ENCODE assay signal across 26 cellular contexts in genomic region chr1:4961935-4962645, GRCh38.
DNase-seq lines count a peak whose midpoint lies in the region; ATAC-seq, FAIRE-seq and TF ChIP-seq lines count a peak whose summit lies in the region.
"Had no signal": no experiment of that assay in that cellular context is flagged by ENCODE, and none has a peak within 500 bp of the region (broad histone marks: within the 10 kb centered on the region; RNA-seq: fewer than 3 reads in every experiment).

No MANE protein-coding gene starts in this region.

- peaks cover 26 to 40% of the 10 kb centered on the region in 2 experiments for H3K4me1 Mint-ChIP-seq in H9
- H3K4me1 Mint-ChIP-seq: CD14-positive monocyte; CD4-positive, alpha-beta memory T cell; CD4-positive, CD25-positive, alpha-beta regulatory T cell; CD8-positive, alpha-beta memory T cell had no signal

- no peak for FAIRE-seq in H1 (lab: Jason Lieb, UNC)
- FAIRE-seq: A204.1, GM12878, GM12892, GM18507 had no signal

- H4K20me1 ChIP-seq in H1 (replicated peaks in 1 of 2; ENCODE audit: control insufficient read depth in 1 of 2, insufficient read depth in 2 of 2, low read length in 2 of 2) (no peaks in the 10 kb centered on the region), H9 (ENCODE audit: control insufficient read depth, insufficient read depth, insufficient read length) (no peaks in the 10 kb centered on the region)
- H4K20me1 ChIP-seq: BLaER1 had no signal

- H4K8ac ChIP-seq in H1 (ENCODE audit: extremely low read depth, insufficient read depth, low read length) (peak overlapping the region; percentile 26; the same call in 1 of the 2 replicates), H9 (replicated peaks; ENCODE audit: insufficient read length, low read depth, low read length) (no peak overlapping the region)

- POLR2A ChIA-PET in H1 (lab: Charles Lee; ENCODE audit: partially characterized antibody): no interaction called here

- H3K4ac ChIP-seq in H1 (replicated peaks; ENCODE audit: insufficient read length, low read depth, low read length) (no peak overlapping the region), H9 (ENCODE audit: low read depth, low read length) (no peak overlapping the region)

- H2BK12ac ChIP-seq in H1 (ENCODE audit: low read depth, low read length) (no peak overlapping the region), H9 (ENCODE audit: insufficient read length, low read depth, low read length) (no peak overlapping the region)

- no peak for TF ChIP-seq POLR2A in H1 (IDR thresholded peaks at IDR 0.05; ENCODE audit: control extremely low read depth in 1 of 2, low read depth in 2 of 2, low read length in 2 of 2)

- H4K91ac ChIP-seq in H1 (replicated peaks; ENCODE audit: insufficient read length, low read length): no peak overlapping the region
- H4K91ac ChIP-seq in H9 (ENCODE audit: insufficient read length, low read depth, low read length): no peak overlapping the region

- peaks cover 2 to 6% (median 3%) of the 10 kb centered on the region in 4 experiments; a peak in 4 of 7 replicates for H3K4me1 ChIP-seq in H1 (replicated peaks in 1 of 4; ENCODE audit: control insufficient read depth in 3 of 4, insufficient read depth in 4 of 4, low read length in 3 of 4)
- H3K4me1 ChIP-seq in SJCRH30: no peaks in the 10 kb centered on the region
- H3K4me1 ChIP-seq in H9 (ENCODE audit: insufficient read depth, low read length): peaks cover 3% of the 10 kb centered on the region; the same call in 1 of the 2 replicates
- H3K4me1 ChIP-seq: BE2C, BLaER1 had no signal

- TF ChIP-seq EP300 in H1 (IDR thresholded peaks at IDR 0.05; ENCODE audit: borderline replicate concordance in 1 of 2, low read depth in 2 of 2, low read length in 2 of 2): no peak

- H3K79me1 ChIP-seq in H1 (ENCODE audit: low read depth, low read length) (no peaks in the 10 kb centered on the region), H9 (ENCODE audit: insufficient read depth, low read depth, low read length, poor library complexity, severe bottlenecking) (no peaks in the 10 kb centered on the region)

- no peak overlapping the region for H4K5ac ChIP-seq in H1 (ENCODE audit: insufficient read length, low read depth, low read length)
- H4K5ac ChIP-seq in H9 (ENCODE audit: insufficient read length, low read depth, low read length): no peak overlapping the region

- no peaks in the 10 kb centered on the region for H3K27me3 ChIP-seq in H1 (replicated peaks in 1 of 4; ENCODE audit: control insufficient read depth in 3 of 4, extremely low read depth in 1 of 4, insufficient read depth in 3 of 4, low read length in 3 of 4)
- H3K27me3 ChIP-seq in SJCRH30: peaks cover 2% of the 10 kb centered on the region
- H3K27me3 ChIP-seq in H9 (ENCODE audit: insufficient read depth, low read length): no peaks in the 10 kb centered on the region
- H3K27me3 ChIP-seq: BE2C, BLaER1 had no signal

- TF ChIP-seq CTCF in H1 (IDR thresholded peaks at IDR 0.05; ENCODE audit: control extremely low read depth in 1 of 3, insufficient read depth in 1 of 3, low read depth in 1 of 3, low read length in 3 of 3) (no peak), H9 (conservative IDR thresholded peaks at IDR 0.05) (no peak)

- 91% methylated on average over 8 of the region's 8 CpGs; no CpG with 5 or more reads in 1 of the 2 experiments for WGBS in H1 (ENCODE audit: extremely low coverage in 1 of 2, insufficient coverage in 1 of 2, insufficient read length in 1 of 2, insufficient replicate concordance in 2 of 2, low coverage in 1 of 2, low lambda C conversion rate in 2 of 2, missing lambda C conversion rate in 1 of 2), 2 experiments
- no CpG with 5 or more reads among the region's 8 CpGs for WGBS in H9 (ENCODE audit: extremely low coverage, insufficient read length, low lambda C conversion rate)

- no peak overlapping the region for H2BK5ac ChIP-seq in H1 (ENCODE audit: low read depth, low read length)
- no peak overlapping the region for H2BK5ac ChIP-seq in H9 (ENCODE audit: insufficient read length, low read length)

- H3K4me2 ChIP-seq in H1 (ENCODE audit: insufficient read depth in 1 of 2, low read depth in 2 of 2, low read length in 2 of 2) (no peak overlapping the region), H9 (ENCODE audit: insufficient read depth, insufficient read length, low read length) (no peak overlapping the region)
- H3K4me2 ChIP-seq: BLaER1 had no signal

- no peak overlapping the region for H3K4me3 Mint-ChIP-seq in H9
- H3K4me3 Mint-ChIP-seq: CD14-positive monocyte; CD4-positive, alpha-beta memory T cell; CD4-positive, CD25-positive, alpha-beta regulatory T cell; CD8-positive, alpha-beta memory T cell had no signal

- peaks cover 0 to 2% of the 10 kb centered on the region in 2 experiments; a peak in 2 of 5 replicates for H3K9me3 Mint-ChIP-seq in H9
- H3K9me3 Mint-ChIP-seq: CD4-positive, alpha-beta memory T cell had no signal

- H3K9ac ChIP-seq in H1 (replicated peaks in 1 of 4; ENCODE audit: extremely low read depth in 1 of 4, low read depth in 3 of 4, low read length in 3 of 4) (no peak overlapping the region), H9 (ENCODE audit: extremely low read depth, insufficient read length, low read length) (no peak overlapping the region)
- H3K9ac ChIP-seq: BLaER1 had no signal

- H3K4me3 ChIP-seq in H1 (ENCODE audit: extremely low read depth in 1 of 4, insufficient read depth in 2 of 4, low read depth in 3 of 4, low read length in 4 of 4) (no peak overlapping the region), SJCRH30 (no peak overlapping the region)
- H3K4me3 ChIP-seq: BLaER1, GM12878 had no signal

- H2BK15ac ChIP-seq in H1 (ENCODE audit: low read length) (peak overlapping the region; percentile 68; the same call in 1 of the 2 replicates), H9 (ENCODE audit: low read depth, low read length) (no peak overlapping the region)

- H3T11ph ChIP-seq in H9 (ENCODE audit: low read length): no peak overlapping the region

- H3K56ac ChIP-seq in H1 (replicated peaks; ENCODE audit: insufficient read length, low read depth, low read length) (no peak overlapping the region), H9 (ENCODE audit: insufficient read length, low read depth, low read length) (no peak overlapping the region)

- H2AFZ ChIP-seq in H1 (ENCODE audit: low read length) (no peak overlapping the region), H9 (ENCODE audit: low read length) (no peak overlapping the region)

- H3K27ac ChIP-seq in H1 (ENCODE audit: low read depth, low read length) (no peak overlapping the region), SJCRH30 (no peak overlapping the region), H9 (ENCODE audit: insufficient read length, low read depth, low read length) (no peak overlapping the region)
- H3K27ac ChIP-seq: BLaER1 had no signal

- H3K14ac ChIP-seq in H1 (ENCODE audit: insufficient read length) (no peak overlapping the region), H9 (ENCODE audit: insufficient read depth, low read length) (no peak overlapping the region)

- H2AK5ac ChIP-seq in H1 (ENCODE audit: low read depth, low read length) (no peak overlapping the region), H9 (ENCODE audit: insufficient read length, low read length) (no peak overlapping the region)

- H3K36me3 ChIP-seq in H1 (ENCODE audit: control insufficient read depth in 2 of 4, insufficient read depth in 4 of 4, low read length in 3 of 4) (no peaks in the 10 kb centered on the region), SJCRH30 (no peaks in the 10 kb centered on the region)
- H3K36me3 ChIP-seq: BE2C, BLaER1 had no signal

- H3K18ac ChIP-seq in H1 (ENCODE audit: extremely low read depth, low read length): no peak overlapping the region
- H3K18ac ChIP-seq in H9 (ENCODE audit: insufficient read length, low read depth, low read length): no peak overlapping the region

- H3K9me3 ChIP-seq in H1 (ENCODE audit: insufficient read depth in 2 of 2, low read depth in 1 of 2, low read length in 1 of 2): no peaks in the 10 kb centered on the region
- H3K9me3 ChIP-seq in SJCRH30 (replicated peaks): no peaks in the 10 kb centered on the region
- H3K9me3 ChIP-seq in H9 (ENCODE audit: control insufficient read depth, low read depth, low read length): no peaks in the 10 kb centered on the region
- H3K9me3 ChIP-seq: BE2C, BLaER1 had no signal

- H2BK20ac ChIP-seq in H1 (ENCODE audit: low read length) (no peak overlapping the region), H9 (ENCODE audit: low read depth, low read length, poor library complexity, severe bottlenecking) (no peak overlapping the region)

- TF ChIP-seq RAD21 in H1 (IDR thresholded peaks at IDR 0.05 in 1 of 2, conservative IDR thresholded peaks at IDR 0.05 in 1 of 2; ENCODE audit: low read depth in 2 of 2, low read length in 2 of 2): no peak

- H3K27me3 Mint-ChIP-seq in H9 (ENCODE audit: low read depth): peaks cover 26% of the 10 kb centered on the region

- H3K23ac ChIP-seq in H1 (ENCODE audit: insufficient read length): no peak overlapping the region
- no peak overlapping the region for H3K23ac ChIP-seq in H9 (ENCODE audit: insufficient read length, low read depth, low read length)

- H3K23me2 ChIP-seq in H1 (ENCODE audit: low read depth, low read length) (no peaks in the 10 kb centered on the region), H9 (ENCODE audit: insufficient read length, low read depth, low read length, poor library complexity, severe bottlenecking) (no peaks in the 10 kb centered on the region)

- no peak overlapping the region for H2BK120ac ChIP-seq in H1 (replicated peaks; ENCODE audit: low read depth, low read length)
- no peak overlapping the region for H2BK120ac ChIP-seq in H9 (ENCODE audit: low read depth, low read length, poor library complexity, severe bottlenecking)

- no peaks in the 10 kb centered on the region for H3K36me3 Mint-ChIP-seq in H9 (ENCODE audit: insufficient read depth in 1 of 3, low read depth in 3 of 3)
- H3K36me3 Mint-ChIP-seq: CD14-positive monocyte; CD4-positive, alpha-beta memory T cell; CD4-positive, CD25-positive, alpha-beta regulatory T cell; CD8-positive, alpha-beta memory T cell had no signal

- no peak for ATAC-seq in GM19395 (IDR thresholded peaks at IDR 0.05; ENCODE audit: unreplicated experiment)
- ATAC-seq: GM12878 had no signal

- no peaks in the 10 kb centered on the region for H3K79me2 ChIP-seq in H1 (ENCODE audit: control insufficient read depth in 1 of 2, insufficient read depth in 2 of 2, low read length in 2 of 2)
- no peaks in the 10 kb centered on the region for H3K79me2 ChIP-seq in H9 (ENCODE audit: insufficient read depth, low read length)

- intact Hi-C loops in posterior vena cava (cut with DNase I): no loop called here

- no peak overlapping the region for H3K27ac Mint-ChIP-seq in H9
- H3K27ac Mint-ChIP-seq: CD14-positive monocyte; CD4-positive, alpha-beta memory T cell; CD8-positive, alpha-beta memory T cell had no signal

- CTCF ChIA-PET in H1 (lab: Charles Lee; ENCODE audit: partially characterized antibody): interaction anchor here (1.0 kb wide), 1 partner anchor 14 kb away, joined by 3 read pairs; no protein-coding TSS in a partner anchor

- DNase-seq in H1 (ENCODE audit: low read depth in 1 of 2, low spot score in 2 of 2) (no peak), posterior vena cava (ENCODE audit: low spot score) (peak; percentile 34), SJCRH30 (no peak), H9 (no peak)
- DNase-seq: 8988T; ACHN; BE2C; C1 segment of cervical spinal cord; CD4-positive, alpha-beta memory T cell; CD4-positive, CD25-positive, alpha-beta regulatory T cell; CD8-positive, alpha-beta memory T cell; COR-L47; DMS 273 treated with DMSO at 0.1 percent for 48 hours; DMS153; DMS53; DMS79; DND-41; EL; GDM1 had no signal

TF ChIP-seq in H1, 55 proteins besides CTCF, POLR2A, EP300 and RAD21 (continues in another document):
- TF ChIP-seq POLR2AphosphoS5 (IDR thresholded peaks at IDR 0.05; ENCODE audit: low read depth, low read length): no peak
